In genomic region chr12:63098851-63099250, GRCh38 we compare ENCODE assay signal across 13 cellular contexts. TPM values are rescaled to one million over a fixed set of nuclear protein-coding genes. Genes with fewer than 3 reads are reported as not detected.
DNase-seq lines count a peak whose midpoint lies in the region; TF ChIP-seq lines count a peak whose summit lies in the region.
"Had no signal": no experiment of that assay in that cellular context is flagged by ENCODE, and none has a peak within 500 bp of the region (broad histone marks: within the 10 kb centered on the region; RNA-seq: fewer than 3 reads in every experiment).

No MANE protein-coding gene starts in this region.

- TF ChIP-seq CTCF in GM13976 (IDR thresholded peaks at IDR 0.05; ENCODE audit: borderline replicate concordance, control extremely low read depth, extremely low read depth, insufficient read depth, missing control alignments): no peak

- DNase-seq in DMS153 treated with DMSO at 0.1 percent for 48 hours (lab: John Stamatoyannopoulos, UW; ENCODE audit: unreplicated experiment) (peak; percentile 13), KBM-7 (peak; percentile 28), SK-N-DZ (ENCODE audit: low spot score) (peak; percentile 18), left kidney (ENCODE audit: low read depth, low spot score) (peak; percentile 39), ecto neural progenitor cell (ENCODE audit: low spot score) (no peak), GM19240 (ENCODE audit: insufficient read length, low spot score) (no peak), NCI-H1436 treated with DMSO at 0.1 percent for 48 hours (lab: John Stamatoyannopoulos, UW) (no peak), GM13976 (ENCODE audit: low spot score) (no peak)
- DNase-seq: adrenal gland; DMS79; natural killer cell; NCI-H226; stimulated activated naive CD4-positive, alpha-beta T cell had no signal

- in situ Hi-C loops in KBM-7 (cut with MboI; ENCODE audit: low pct_unique_long_range_greater_than_20kb, low sequenced_read_pairs) (loop anchor here (25.0 kb wide), 1 partner anchor 1163 kb away; no protein-coding TSS in a partner anchor), GM13976 (cut with MboI; ENCODE audit: low sequenced_read_pairs, unreplicated experiment) (no loop called here)

RNA-seq across cellular contexts. Expression of gene AVPR1A, which starts 52.1 kb away (rescaled TPM):
- 0.02 TPM in 1 of 2 replicates, not detected in the other for polyA plus RNA-seq in SK-N-DZ (2014; cell fraction: cytosol; rRNA removed)
- polyA plus RNA-seq in SK-N-DZ (2014; cell fraction: nucleus; rRNA removed): 0.03 and 0.24 TPM in 2 replicates

Comparison
In these comparisons a context has a peak if more than half of its experiments do, and no peak if none do; other contexts are left out.
1. DNase-seq: peak in DMS153 treated with DMSO at 0.1 percent for 48 hours (single experiment), KBM-7 (single experiment), SK-N-DZ (single experiment) and left kidney (single experiment); none in ecto neural progenitor cell (single experiment), GM19240 (single experiment), NCI-H1436 treated with DMSO at 0.1 percent for 48 hours (single experiment) and GM13976 (single experiment).